In the genomic region with DNA sequence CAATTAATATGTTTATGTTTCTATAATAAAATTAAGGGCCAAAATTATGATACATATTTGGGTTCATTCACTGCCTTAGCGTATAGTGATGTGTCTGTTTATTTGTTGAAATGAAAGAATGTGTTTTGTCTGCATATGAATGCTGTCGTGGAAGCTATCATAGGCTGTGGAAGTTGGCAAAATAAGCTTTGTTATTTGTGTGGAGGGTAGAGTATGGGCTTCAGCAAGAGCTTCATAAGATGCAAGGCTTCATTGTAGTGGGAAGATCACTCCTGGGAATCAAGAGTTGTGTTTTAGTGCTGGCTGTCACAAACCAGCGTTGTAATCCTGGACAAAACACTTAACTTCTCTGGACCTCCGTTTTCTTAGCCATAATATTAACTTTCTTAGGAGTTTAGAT, we compare ENCODE assay signal across 8 cellular contexts. TPM values are rescaled to one million over a fixed set of nuclear protein-coding genes. Genes with fewer than 3 reads are reported as not detected.
DNase-seq lines count a peak whose midpoint lies in the region; ATAC-seq and TF ChIP-seq lines count a peak whose summit lies in the region.

No MANE protein-coding gene starts in this region.

- H3K36me3 ChIP-seq in RWPE2 (ENCODE audit: low read depth) (peaks cover 8% of the 10 kb centered on the region), fibroblast of lung (ENCODE audit: control insufficient read depth, insufficient read depth, low read length) (no peaks in the 10 kb centered on the region), sigmoid colon (no peaks in the 10 kb centered on the region)

- TF ChIP-seq POLR2A in sigmoid colon (IDR thresholded peaks at IDR 0.05) = no peak

- TF ChIP-seq CTCF in GM12865 (IDR thresholded peaks at IDR 0.05; ENCODE audit: insufficient read depth, low read depth, low read length, missing control alignments) (no peak), RWPE2 (IDR thresholded peaks at IDR 0.05; ENCODE audit: poor library complexity, severe bottlenecking) (no peak), fibroblast of lung (conservative IDR thresholded peaks at IDR 0.05 in 1 of 2, IDR thresholded peaks at IDR 0.05 in 1 of 2; ENCODE audit: low read depth in 1 of 2, low read length in 2 of 2) (no peak), sigmoid colon (IDR thresholded peaks at IDR 0.05) (no peak)

- no peak overlapping the region for H2AFZ ChIP-seq in fibroblast of lung (ENCODE audit: low read length)

- H3K9me3 ChIP-seq in RWPE2 (ENCODE audit: severe bottlenecking) (no peaks in the 10 kb centered on the region), fibroblast of lung (ENCODE audit: control insufficient read depth, insufficient read depth, low read depth, low read length) (no peaks in the 10 kb centered on the region), sigmoid colon (no peaks in the 10 kb centered on the region)

- peak overlapping the region; percentile 33 for H3K4me3 ChIP-seq in GM12865 (ENCODE audit: low read depth, low read length)
- peak overlapping the region; percentile 99 for H3K4me3 ChIP-seq in RWPE2 (ENCODE audit: severe bottlenecking)
- peak overlapping the region; percentile 79 to 95 (median 88) for H3K4me3 ChIP-seq in fibroblast of lung (replicated peaks in 1 of 4; ENCODE audit: control extremely low read depth in 1 of 4, insufficient read depth in 1 of 4, low read depth in 3 of 4, low read length in 4 of 4)
- peak overlapping the region; percentile 14 to 98 (median 94) for H3K4me3 ChIP-seq in sigmoid colon

- H3K79me2 ChIP-seq in fibroblast of lung (ENCODE audit: control insufficient read depth, insufficient read depth, low read length) = peaks cover 59% of the 10 kb centered on the region

- no peaks in the 10 kb centered on the region for H4K20me1 ChIP-seq in fibroblast of lung (ENCODE audit: control insufficient read depth, extremely low read depth, insufficient read depth, low read length)

- no peak for TF ChIP-seq EP300 in sigmoid colon (IDR thresholded peaks at IDR 0.05)

- H3K27ac ChIP-seq in RWPE2 (ENCODE audit: poor library complexity, severe bottlenecking) (peak overlapping the region; percentile 77), fibroblast of lung (ENCODE audit: insufficient read depth, low read length) (no peak overlapping the region), sigmoid colon (peak overlapping the region; percentile 24 to 99 (median 72))

- H3K4me2 ChIP-seq in fibroblast of lung (ENCODE audit: extremely low read depth, insufficient read depth, low read length) = peak overlapping the region; percentile 90

- DNase-seq in GM12865 (ENCODE audit: low read depth) (no peak), RWPE2 (ENCODE audit: low spot score) (no peak), fibroblast of lung (ENCODE audit: low read depth in 2 of 2) (peak in 1 of 2 donors; percentile 14), sigmoid colon (no peak), AML-193 (lab: John Stamatoyannopoulos, UW) (no peak), hepatic stellate cell (ENCODE audit: low spot score) (no peak), NCI-H2029 (lab: John Stamatoyannopoulos, UW) (no peak)

- H3K9ac ChIP-seq in fibroblast of lung (ENCODE audit: insufficient read depth, low read length) = no peak overlapping the region

- intact Hi-C loops in sigmoid colon (cut with DNase I) = loop anchor here (2.0 kb wide), 1 partner anchor 13 kb away; no protein-coding TSS in a partner anchor

- H3K4me1 ChIP-seq in RWPE2 (ENCODE audit: insufficient read depth, poor library complexity, severe bottlenecking) (peaks cover 22% of the 10 kb centered on the region), fibroblast of lung (ENCODE audit: control insufficient read depth, extremely low read depth, insufficient read depth, low read length) (no peaks in the 10 kb centered on the region), sigmoid colon (peaks cover 0 to 54% (median 28%) of the 10 kb centered on the region in 4 donors)

- 3 to 20% methylated on average over 4 of the region's 4 CpGs for WGBS in sigmoid colon, 2 donors

- ATAC-seq in RWPE2 (ENCODE audit: low read depth) (peak; percentile 22; the same call in 1 of the 3 replicates), HG02973 (IDR thresholded peaks at IDR 0.05; ENCODE audit: unreplicated experiment) (no peak)

- H3K27me3 ChIP-seq in RWPE2 (ENCODE audit: insufficient read depth, poor library complexity, severe bottlenecking) = no peaks in the 10 kb centered on the region
- no peaks in the 10 kb centered on the region for H3K27me3 ChIP-seq in fibroblast of lung (ENCODE audit: control insufficient read depth, insufficient read depth, low read length)
- H3K27me3 ChIP-seq in sigmoid colon = no peaks in the 10 kb centered on the region

RNA-seq across cellular contexts. Expression of a gene that starts 2.5 kb away (rescaled TPM):
- 58.0 and 63.1 TPM in 2 replicates for total RNA-seq in fibroblast of lung
- 18.2 and 18.4 TPM in 2 replicates for polyA plus RNA-seq in fibroblast of lung
- polyA plus RNA-seq in fibroblast of lung (2012) = 20.8 and 21.3 TPM in 2 replicates
- 1.6 and 1.7 TPM in 2 replicates for polyA minus RNA-seq in fibroblast of lung (ENCODE audit: low replicate concordance)
- total RNA-seq in sigmoid colon = 10 to 100 TPM; 72.1 to 96.1 (median 76.5) TPM
- polyA plus RNA-seq in sigmoid colon = 10 to 100 TPM; 15.6 to 17.3 (median 16.5) TPM

RNA-seq across cellular contexts. Expression of a gene that starts 51.5 kb away (rescaled TPM):
- 27.0 and 36.5 TPM in 2 replicates for total RNA-seq in fibroblast of lung
- 21.7 and 22.1 TPM in 2 replicates for polyA plus RNA-seq in fibroblast of lung
- 15.6 and 16.8 TPM in 2 replicates for polyA plus RNA-seq in fibroblast of lung (2012)
- polyA minus RNA-seq in fibroblast of lung (ENCODE audit: low replicate concordance) = 13.7 and 17.2 TPM in 2 replicates
- 10 to 100 TPM; 16.0 to 22.5 (median 21.1) TPM for total RNA-seq in sigmoid colon
- 10 to 100 TPM; 22.4 to 27.7 (median 22.8) TPM for polyA plus RNA-seq in sigmoid colon

Comparison
In these comparisons a context has a peak if more than half of its experiments do, and no peak if none do; other contexts are left out.
1. H3K4me3 ChIP-seq: peak in every context shown above with its lines; median percentile 99 in RWPE2; 94 in sigmoid colon; 88 in fibroblast of lung; 33 in GM12865.